ENCODE assay signal across 12 cellular contexts in genomic region chr2:128638311-128638710, GRCh38.
DNase-seq lines count a peak whose midpoint lies in the region; ATAC-seq and TF ChIP-seq lines count a peak whose summit lies in the region.
"Had no signal": no experiment of that assay in that cellular context is flagged by ENCODE, and none has a peak within 500 bp of the region (broad histone marks: within the 10 kb centered on the region; RNA-seq: fewer than 3 reads in every experiment).

No MANE protein-coding gene starts in this region.

- H3K27ac ChIP-seq in layer of hippocampus (ENCODE audit: low read depth, low read length), result peak overlapping the region; percentile 58
- H3K27ac ChIP-seq in upper lobe of right lung, result no peak overlapping the region
- H3K27ac ChIP-seq in gastroesophageal sphincter, result no peak overlapping the region
- H3K27ac ChIP-seq: ovary had no signal

- no peak overlapping the region for H3K27ac Mint-ChIP-seq in activated T-cell treated with anti-CD3 and anti-CD28 coated beads, Interleukin-2, amount 50 U/mL, for 24 hours

- intact Hi-C loops in upper lobe of right lung (cut with DNase I), result no loop called here

- ATAC-seq in upper lobe of right lung (peak; percentile 64), GM21737 (IDR thresholded peaks at IDR 0.05; ENCODE audit: unreplicated experiment) (no peak), gastroesophageal sphincter (no peak)
- ATAC-seq: Panc1 had no signal

- TF ChIP-seq CTCF in upper lobe of right lung (IDR thresholded peaks at IDR 0.05) (no peak), gastroesophageal sphincter (IDR thresholded peaks at IDR 0.05) (no peak)

- no peak overlapping the region for H3K4me3 Mint-ChIP-seq in activated T-cell treated with anti-CD3 and anti-CD28 coated beads, Interleukin-2, amount 50 U/mL, for 24 hours

- no peaks in the 10 kb centered on the region for H3K4me1 Mint-ChIP-seq in activated T-cell treated with anti-CD3 and anti-CD28 coated beads, Interleukin-2, amount 50 U/mL, for 24 hours (ENCODE audit: low read depth)

- no peaks in the 10 kb centered on the region for H3K36me3 ChIP-seq in upper lobe of right lung
- no peaks in the 10 kb centered on the region for H3K36me3 ChIP-seq in gastroesophageal sphincter
- H3K36me3 ChIP-seq: ovary had no signal

- H3K27me3 ChIP-seq in layer of hippocampus (ENCODE audit: control insufficient read depth, insufficient read depth, low read length) (no peaks in the 10 kb centered on the region), upper lobe of right lung (peaks cover 4% of the 10 kb centered on the region), gastroesophageal sphincter (no peaks in the 10 kb centered on the region)
- H3K27me3 ChIP-seq: ovary had no signal

- H3K9me3 ChIP-seq in upper lobe of right lung, result no peaks in the 10 kb centered on the region
- no peaks in the 10 kb centered on the region for H3K9me3 ChIP-seq in gastroesophageal sphincter
- H3K9me3 ChIP-seq: ovary had no signal

- no peak for TF ChIP-seq POLR2A in gastroesophageal sphincter (IDR thresholded peaks at IDR 0.05)

- 60% methylated on average over 9 of the region's 9 CpGs; no CpG with 5 or more reads in 1 of the 2 donors for WGBS in gastroesophageal sphincter (ENCODE audit: low coverage in 1 of 2), 2 donors

- no peak for TF ChIP-seq EP300 in gastroesophageal sphincter (IDR thresholded peaks at IDR 0.05)

- DNase-seq in activated T-cell treated with anti-CD3 and anti-CD28 coated beads, Interleukin-2, amount 50 U/mL, for 24 hours, result peak; percentile 12
- DNase-seq in activated T-cell treated with anti-CD3 and anti-CD28 coated beads for 4 hours (no peak), amniotic epithelial cell (ENCODE audit: low read depth) (peak; percentile 3), upper lobe of right lung (peak; percentile 69), GM03348 (ENCODE audit: low spot score) (no peak)
- DNase-seq: kidney glomerular epithelial cell; stimulated activated naive CD4-positive, alpha-beta T cell treated with Interleukin-2 at 50 U/mL for 16 hours had no signal

- H3K27me3 Mint-ChIP-seq in activated T-cell treated with anti-CD3 and anti-CD28 coated beads, Interleukin-2, amount 50 U/mL, for 24 hours, result peaks cover 5% of the 10 kb centered on the region

- no peaks in the 10 kb centered on the region for H3K36me3 Mint-ChIP-seq in activated T-cell treated with anti-CD3 and anti-CD28 coated beads, Interleukin-2, amount 50 U/mL, for 24 hours (ENCODE audit: low read depth)

- H3K4me1 ChIP-seq in upper lobe of right lung (no peaks in the 10 kb centered on the region), gastroesophageal sphincter (no peaks in the 10 kb centered on the region)

- H3K4me3 ChIP-seq in upper lobe of right lung (no peak overlapping the region), gastroesophageal sphincter (no peak overlapping the region)
- H3K4me3 ChIP-seq: ovary had no signal

- no peaks in the 10 kb centered on the region for H3K9me3 Mint-ChIP-seq in activated T-cell treated with anti-CD3 and anti-CD28 coated beads, Interleukin-2, amount 50 U/mL, for 24 hours

Comparison
In these comparisons a context has a peak if more than half of its experiments do, and no peak if none do; other contexts are left out.
1. DNase-seq: peak in activated T-cell treated with anti-CD3 and anti-CD28 coated beads, Interleukin-2, amount 50 U/mL, for 24 hours (single experiment), amniotic epithelial cell (single experiment) and upper lobe of right lung (single experiment); none in activated T-cell treated with anti-CD3 and anti-CD28 coated beads for 4 hours (single experiment) and GM03348 (single experiment).